ENCODE assay signal across 1 cellular context in the genomic region with DNA sequence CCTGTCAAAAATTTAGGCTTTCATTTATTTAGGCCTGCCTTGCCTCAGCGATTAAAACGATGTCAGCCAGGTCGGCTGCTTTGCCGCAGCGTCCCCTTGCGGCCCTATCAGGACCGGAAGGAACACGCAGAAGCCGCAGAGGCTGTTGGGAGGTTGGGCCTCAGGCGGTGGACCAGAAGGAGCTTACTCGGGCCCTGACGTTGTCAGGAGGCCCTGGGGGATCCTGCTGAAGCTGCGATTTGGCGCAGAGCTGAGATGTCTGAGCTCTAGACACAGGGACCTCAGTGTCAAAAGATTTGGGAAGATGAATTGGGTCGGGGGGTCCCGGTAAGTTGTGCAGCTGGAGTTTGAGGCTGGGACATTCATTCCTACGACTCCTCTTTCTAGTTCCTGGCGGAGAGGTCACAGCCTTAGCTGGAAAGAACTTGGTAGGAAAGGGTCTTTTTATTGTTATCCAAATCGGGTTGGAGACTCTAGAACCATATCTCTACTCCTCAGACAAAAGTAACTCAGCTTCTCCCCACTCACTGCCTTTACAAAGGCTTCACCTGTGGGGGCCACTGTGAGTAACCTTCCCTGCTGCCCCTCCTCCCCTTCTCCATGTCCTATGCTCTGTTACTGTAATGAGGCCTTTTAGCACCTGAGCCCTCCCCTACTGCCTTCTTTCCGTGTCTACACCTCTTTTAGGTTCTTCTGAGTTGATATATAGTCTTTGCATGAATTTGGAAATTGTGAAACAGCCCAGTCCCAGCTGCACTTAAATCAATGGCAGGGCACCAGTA.
TF ChIP-seq lines count a peak whose summit lies in the region.

No MANE protein-coding gene starts in this region.

TF ChIP-seq in K562, 482 proteins besides CTCF, POLR2A, EP300 and RAD21 (continued from another document and continues in another):
- TF ChIP-seq, protein P1, sequence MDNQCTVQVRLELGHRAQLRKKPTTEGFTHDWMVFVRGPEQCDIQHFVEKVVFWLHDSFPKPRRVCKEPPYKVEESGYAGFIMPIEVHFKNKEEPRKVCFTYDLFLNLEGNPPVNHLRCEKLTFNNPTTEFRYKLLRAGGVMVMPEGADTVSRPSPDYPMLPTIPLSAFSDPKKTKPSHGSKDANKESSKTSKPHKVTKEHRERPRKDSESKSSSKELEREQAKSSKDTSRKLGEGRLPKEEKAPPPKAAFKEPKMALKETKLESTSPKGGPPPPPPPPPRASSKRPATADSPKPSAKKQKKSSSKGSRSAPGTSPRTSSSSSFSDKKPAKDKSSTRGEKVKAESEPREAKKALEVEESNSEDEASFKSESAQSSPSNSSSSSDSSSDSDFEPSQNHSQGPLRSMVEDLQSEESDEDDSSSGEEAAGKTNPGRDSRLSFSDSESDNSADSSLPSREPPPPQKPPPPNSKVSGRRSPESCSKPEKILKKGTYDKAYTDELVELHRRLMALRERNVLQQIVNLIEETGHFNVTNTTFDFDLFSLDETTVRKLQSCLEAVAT (IDR thresholded peaks at IDR 0.05) = no peak
- TF ChIP-seq SMARCC2 (IDR thresholded peaks at IDR 0.05; ENCODE audit: low read depth) = peak; percentile 63
- TF ChIP-seq HIVEP1 (CRISPR knock-in tag; IDR thresholded peaks at IDR 0.05) = 0 out of 2 replicates have a peak, but pooled peaks have one; percentile 38
- TF ChIP-seq SNIP1 (IDR thresholded peaks at IDR 0.05; ENCODE audit: low read depth) = no peak
- 0 out of 2 replicates have a peak, but pooled peaks have one; percentile 14 for TF ChIP-seq EHMT2 (IDR thresholded peaks at IDR 0.05)
- TF ChIP-seq, protein P2, sequence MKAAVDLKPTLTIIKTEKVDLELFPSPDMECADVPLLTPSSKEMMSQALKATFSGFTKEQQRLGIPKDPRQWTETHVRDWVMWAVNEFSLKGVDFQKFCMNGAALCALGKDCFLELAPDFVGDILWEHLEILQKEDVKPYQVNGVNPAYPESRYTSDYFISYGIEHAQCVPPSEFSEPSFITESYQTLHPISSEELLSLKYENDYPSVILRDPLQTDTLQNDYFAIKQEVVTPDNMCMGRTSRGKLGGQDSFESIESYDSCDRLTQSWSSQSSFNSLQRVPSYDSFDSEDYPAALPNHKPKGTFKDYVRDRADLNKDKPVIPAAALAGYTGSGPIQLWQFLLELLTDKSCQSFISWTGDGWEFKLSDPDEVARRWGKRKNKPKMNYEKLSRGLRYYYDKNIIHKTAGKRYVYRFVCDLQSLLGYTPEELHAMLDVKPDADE (conservative IDR thresholded peaks at IDR 0.05; ENCODE audit: control insufficient read depth, low read depth, low read length) = 0 out of 2 replicates have a peak, but pooled peaks have one; percentile 14
- TF ChIP-seq MAFF (IDR thresholded peaks at IDR 0.05; ENCODE audit: low read length) = no peak
- TF ChIP-seq, protein P3, sequence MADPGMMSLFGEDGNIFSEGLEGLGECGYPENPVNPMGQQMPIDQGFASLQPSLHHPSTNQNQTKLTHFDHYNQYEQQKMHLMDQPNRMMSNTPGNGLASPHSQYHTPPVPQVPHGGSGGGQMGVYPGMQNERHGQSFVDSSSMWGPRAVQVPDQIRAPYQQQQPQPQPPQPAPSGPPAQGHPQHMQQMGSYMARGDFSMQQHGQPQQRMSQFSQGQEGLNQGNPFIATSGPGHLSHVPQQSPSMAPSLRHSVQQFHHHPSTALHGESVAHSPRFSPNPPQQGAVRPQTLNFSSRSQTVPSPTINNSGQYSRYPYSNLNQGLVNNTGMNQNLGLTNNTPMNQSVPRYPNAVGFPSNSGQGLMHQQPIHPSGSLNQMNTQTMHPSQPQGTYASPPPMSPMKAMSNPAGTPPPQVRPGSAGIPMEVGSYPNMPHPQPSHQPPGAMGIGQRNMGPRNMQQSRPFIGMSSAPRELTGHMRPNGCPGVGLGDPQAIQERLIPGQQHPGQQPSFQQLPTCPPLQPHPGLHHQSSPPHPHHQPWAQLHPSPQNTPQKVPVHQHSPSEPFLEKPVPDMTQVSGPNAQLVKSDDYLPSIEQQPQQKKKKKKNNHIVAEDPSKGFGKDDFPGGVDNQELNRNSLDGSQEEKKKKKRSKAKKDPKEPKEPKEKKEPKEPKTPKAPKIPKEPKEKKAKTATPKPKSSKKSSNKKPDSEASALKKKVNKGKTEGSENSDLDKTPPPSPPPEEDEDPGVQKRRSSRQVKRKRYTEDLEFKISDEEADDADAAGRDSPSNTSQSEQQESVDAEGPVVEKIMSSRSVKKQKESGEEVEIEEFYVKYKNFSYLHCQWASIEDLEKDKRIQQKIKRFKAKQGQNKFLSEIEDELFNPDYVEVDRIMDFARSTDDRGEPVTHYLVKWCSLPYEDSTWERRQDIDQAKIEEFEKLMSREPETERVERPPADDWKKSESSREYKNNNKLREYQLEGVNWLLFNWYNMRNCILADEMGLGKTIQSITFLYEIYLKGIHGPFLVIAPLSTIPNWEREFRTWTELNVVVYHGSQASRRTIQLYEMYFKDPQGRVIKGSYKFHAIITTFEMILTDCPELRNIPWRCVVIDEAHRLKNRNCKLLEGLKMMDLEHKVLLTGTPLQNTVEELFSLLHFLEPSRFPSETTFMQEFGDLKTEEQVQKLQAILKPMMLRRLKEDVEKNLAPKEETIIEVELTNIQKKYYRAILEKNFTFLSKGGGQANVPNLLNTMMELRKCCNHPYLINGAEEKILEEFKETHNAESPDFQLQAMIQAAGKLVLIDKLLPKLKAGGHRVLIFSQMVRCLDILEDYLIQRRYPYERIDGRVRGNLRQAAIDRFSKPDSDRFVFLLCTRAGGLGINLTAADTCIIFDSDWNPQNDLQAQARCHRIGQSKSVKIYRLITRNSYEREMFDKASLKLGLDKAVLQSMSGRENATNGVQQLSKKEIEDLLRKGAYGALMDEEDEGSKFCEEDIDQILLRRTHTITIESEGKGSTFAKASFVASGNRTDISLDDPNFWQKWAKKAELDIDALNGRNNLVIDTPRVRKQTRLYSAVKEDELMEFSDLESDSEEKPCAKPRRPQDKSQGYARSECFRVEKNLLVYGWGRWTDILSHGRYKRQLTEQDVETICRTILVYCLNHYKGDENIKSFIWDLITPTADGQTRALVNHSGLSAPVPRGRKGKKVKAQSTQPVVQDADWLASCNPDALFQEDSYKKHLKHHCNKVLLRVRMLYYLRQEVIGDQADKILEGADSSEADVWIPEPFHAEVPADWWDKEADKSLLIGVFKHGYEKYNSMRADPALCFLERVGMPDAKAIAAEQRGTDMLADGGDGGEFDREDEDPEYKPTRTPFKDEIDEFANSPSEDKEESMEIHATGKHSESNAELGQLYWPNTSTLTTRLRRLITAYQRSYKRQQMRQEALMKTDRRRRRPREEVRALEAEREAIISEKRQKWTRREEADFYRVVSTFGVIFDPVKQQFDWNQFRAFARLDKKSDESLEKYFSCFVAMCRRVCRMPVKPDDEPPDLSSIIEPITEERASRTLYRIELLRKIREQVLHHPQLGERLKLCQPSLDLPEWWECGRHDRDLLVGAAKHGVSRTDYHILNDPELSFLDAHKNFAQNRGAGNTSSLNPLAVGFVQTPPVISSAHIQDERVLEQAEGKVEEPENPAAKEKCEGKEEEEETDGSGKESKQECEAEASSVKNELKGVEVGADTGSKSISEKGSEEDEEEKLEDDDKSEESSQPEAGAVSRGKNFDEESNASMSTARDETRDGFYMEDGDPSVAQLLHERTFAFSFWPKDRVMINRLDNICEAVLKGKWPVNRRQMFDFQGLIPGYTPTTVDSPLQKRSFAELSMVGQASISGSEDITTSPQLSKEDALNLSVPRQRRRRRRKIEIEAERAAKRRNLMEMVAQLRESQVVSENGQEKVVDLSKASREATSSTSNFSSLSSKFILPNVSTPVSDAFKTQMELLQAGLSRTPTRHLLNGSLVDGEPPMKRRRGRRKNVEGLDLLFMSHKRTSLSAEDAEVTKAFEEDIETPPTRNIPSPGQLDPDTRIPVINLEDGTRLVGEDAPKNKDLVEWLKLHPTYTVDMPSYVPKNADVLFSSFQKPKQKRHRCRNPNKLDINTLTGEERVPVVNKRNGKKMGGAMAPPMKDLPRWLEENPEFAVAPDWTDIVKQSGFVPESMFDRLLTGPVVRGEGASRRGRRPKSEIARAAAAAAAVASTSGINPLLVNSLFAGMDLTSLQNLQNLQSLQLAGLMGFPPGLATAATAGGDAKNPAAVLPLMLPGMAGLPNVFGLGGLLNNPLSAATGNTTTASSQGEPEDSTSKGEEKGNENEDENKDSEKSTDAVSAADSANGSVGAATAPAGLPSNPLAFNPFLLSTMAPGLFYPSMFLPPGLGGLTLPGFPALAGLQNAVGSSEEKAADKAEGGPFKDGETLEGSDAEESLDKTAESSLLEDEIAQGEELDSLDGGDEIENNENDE (IDR thresholded peaks at IDR 0.05; ENCODE audit: low read depth, low read length) = no peak
- TF ChIP-seq, protein P4, sequence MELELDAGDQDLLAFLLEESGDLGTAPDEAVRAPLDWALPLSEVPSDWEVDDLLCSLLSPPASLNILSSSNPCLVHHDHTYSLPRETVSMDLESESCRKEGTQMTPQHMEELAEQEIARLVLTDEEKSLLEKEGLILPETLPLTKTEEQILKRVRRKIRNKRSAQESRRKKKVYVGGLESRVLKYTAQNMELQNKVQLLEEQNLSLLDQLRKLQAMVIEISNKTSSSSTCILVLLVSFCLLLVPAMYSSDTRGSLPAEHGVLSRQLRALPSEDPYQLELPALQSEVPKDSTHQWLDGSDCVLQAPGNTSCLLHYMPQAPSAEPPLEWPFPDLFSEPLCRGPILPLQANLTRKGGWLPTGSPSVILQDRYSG (tag; conservative IDR thresholded peaks at IDR 0.05; ENCODE audit: low read depth) = no peak
- no peak for TF ChIP-seq ZNF140 (CRISPR knock-in tag; IDR thresholded peaks at IDR 0.05)
- no peak for TF ChIP-seq SRSF3 (IDR thresholded peaks at IDR 0.05; ENCODE audit: insufficient read depth, low read length)
- no peak for TF ChIP-seq PHB2 (IDR thresholded peaks at IDR 0.05; ENCODE audit: low read depth)
- TF ChIP-seq SRSF7 (optimal IDR thresholded peaks at IDR 0.05; ENCODE audit: low read depth, low read length) = no peak
- TF ChIP-seq, protein P5, sequence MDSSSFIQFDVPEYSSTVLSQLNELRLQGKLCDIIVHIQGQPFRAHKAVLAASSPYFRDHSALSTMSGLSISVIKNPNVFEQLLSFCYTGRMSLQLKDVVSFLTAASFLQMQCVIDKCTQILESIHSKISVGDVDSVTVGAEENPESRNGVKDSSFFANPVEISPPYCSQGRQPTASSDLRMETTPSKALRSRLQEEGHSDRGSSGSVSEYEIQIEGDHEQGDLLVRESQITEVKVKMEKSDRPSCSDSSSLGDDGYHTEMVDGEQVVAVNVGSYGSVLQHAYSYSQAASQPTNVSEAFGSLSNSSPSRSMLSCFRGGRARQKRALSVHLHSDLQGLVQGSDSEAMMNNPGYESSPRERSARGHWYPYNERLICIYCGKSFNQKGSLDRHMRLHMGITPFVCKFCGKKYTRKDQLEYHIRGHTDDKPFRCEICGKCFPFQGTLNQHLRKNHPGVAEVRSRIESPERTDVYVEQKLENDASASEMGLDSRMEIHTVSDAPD (CRISPR knock-in tag; IDR thresholded peaks at IDR 0.05) = no peak
- TF ChIP-seq CCNT2 (IDR thresholded peaks at IDR 0.05; ENCODE audit: borderline replicate concordance, extremely low read depth, insufficient read length, low read depth, low read length) = no peak
- TF ChIP-seq ZNF707 (CRISPR knock-in tag; conservative IDR thresholded peaks at IDR 0.05) = no peak
- no peak for TF ChIP-seq SLC30A9 (CRISPR knock-in tag; IDR thresholded peaks at IDR 0.05)
- TF ChIP-seq ZNF354B (CRISPR knock-in tag; IDR thresholded peaks at IDR 0.05) = no peak
- TF ChIP-seq HNRNPL (IDR thresholded peaks at IDR 0.05; ENCODE audit: low read depth, low read length) = no peak
- 0 out of 4 replicates have a peak, but pooled peaks of 1 of the 2 experiments have one; percentile 3 for TF ChIP-seq FOXA3 (CRISPR knock-in tag; conservative IDR thresholded peaks at IDR 0.05 in 1 of 2, IDR thresholded peaks at IDR 0.05 in 1 of 2)
- TF ChIP-seq, protein P6, sequence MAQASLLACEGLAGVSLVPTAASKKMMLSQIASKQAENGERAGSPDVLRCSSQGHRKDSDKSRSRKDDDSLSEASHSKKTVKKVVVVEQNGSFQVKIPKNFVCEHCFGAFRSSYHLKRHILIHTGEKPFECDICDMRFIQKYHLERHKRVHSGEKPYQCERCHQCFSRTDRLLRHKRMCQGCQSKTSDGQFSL (CRISPR knock-in tag; IDR thresholded peaks at IDR 0.05) = no peak
- TF ChIP-seq, protein P6 (tag; IDR thresholded peaks at IDR 0.05) = no peak
- no peak for TF ChIP-seq THRAP3 (IDR thresholded peaks at IDR 0.05; ENCODE audit: borderline replicate concordance)
- TF ChIP-seq TAF15 (IDR thresholded peaks at IDR 0.05; ENCODE audit: low read depth, low read length) = no peak
- no peak for TF ChIP-seq SIX5 (IDR thresholded peaks at IDR 0.05; ENCODE audit: borderline replicate concordance in 1 of 2, insufficient read depth in 1 of 2, low read depth in 1 of 2, low read length in 2 of 2)
- TF ChIP-seq, protein P7, sequence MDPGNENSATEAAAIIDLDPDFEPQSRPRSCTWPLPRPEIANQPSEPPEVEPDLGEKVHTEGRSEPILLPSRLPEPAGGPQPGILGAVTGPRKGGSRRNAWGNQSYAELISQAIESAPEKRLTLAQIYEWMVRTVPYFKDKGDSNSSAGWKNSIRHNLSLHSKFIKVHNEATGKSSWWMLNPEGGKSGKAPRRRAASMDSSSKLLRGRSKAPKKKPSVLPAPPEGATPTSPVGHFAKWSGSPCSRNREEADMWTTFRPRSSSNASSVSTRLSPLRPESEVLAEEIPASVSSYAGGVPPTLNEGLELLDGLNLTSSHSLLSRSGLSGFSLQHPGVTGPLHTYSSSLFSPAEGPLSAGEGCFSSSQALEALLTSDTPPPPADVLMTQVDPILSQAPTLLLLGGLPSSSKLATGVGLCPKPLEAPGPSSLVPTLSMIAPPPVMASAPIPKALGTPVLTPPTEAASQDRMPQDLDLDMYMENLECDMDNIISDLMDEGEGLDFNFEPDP (CRISPR knock-in tag; IDR thresholded peaks at IDR 0.05) = no peak
- TF ChIP-seq, protein P8, sequence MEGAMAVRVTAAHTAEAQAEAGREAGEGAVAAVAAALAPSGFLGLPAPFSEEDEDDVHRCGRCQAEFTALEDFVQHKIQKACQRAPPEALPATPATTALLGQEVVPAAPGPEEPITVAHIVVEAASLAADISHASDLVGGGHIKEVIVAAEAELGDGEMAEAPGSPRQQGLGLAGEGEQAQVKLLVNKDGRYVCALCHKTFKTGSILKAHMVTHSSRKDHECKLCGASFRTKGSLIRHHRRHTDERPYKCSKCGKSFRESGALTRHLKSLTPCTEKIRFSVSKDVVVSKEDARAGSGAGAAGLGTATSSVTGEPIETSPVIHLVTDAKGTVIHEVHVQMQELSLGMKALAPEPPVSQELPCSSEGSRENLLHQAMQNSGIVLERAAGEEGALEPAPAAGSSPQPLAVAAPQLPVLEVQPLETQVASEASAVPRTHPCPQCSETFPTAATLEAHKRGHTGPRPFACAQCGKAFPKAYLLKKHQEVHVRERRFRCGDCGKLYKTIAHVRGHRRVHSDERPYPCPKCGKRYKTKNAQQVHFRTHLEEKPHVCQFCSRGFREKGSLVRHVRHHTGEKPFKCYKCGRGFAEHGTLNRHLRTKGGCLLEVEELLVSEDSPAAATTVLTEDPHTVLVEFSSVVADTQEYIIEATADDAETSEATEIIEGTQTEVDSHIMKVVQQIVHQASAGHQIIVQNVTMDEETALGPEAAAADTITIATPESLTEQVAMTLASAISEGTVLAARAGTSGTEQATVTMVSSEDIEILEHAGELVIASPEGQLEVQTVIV (CRISPR knock-in tag; IDR thresholded peaks at IDR 0.05; ENCODE audit: borderline replicate concordance) = no peak
- peak; percentile 27; the same call in 1 of the 2 replicates for TF ChIP-seq ESRRA (IDR thresholded peaks at IDR 0.05; ENCODE audit: borderline replicate concordance, low read depth)
